In the genomic region with DNA sequence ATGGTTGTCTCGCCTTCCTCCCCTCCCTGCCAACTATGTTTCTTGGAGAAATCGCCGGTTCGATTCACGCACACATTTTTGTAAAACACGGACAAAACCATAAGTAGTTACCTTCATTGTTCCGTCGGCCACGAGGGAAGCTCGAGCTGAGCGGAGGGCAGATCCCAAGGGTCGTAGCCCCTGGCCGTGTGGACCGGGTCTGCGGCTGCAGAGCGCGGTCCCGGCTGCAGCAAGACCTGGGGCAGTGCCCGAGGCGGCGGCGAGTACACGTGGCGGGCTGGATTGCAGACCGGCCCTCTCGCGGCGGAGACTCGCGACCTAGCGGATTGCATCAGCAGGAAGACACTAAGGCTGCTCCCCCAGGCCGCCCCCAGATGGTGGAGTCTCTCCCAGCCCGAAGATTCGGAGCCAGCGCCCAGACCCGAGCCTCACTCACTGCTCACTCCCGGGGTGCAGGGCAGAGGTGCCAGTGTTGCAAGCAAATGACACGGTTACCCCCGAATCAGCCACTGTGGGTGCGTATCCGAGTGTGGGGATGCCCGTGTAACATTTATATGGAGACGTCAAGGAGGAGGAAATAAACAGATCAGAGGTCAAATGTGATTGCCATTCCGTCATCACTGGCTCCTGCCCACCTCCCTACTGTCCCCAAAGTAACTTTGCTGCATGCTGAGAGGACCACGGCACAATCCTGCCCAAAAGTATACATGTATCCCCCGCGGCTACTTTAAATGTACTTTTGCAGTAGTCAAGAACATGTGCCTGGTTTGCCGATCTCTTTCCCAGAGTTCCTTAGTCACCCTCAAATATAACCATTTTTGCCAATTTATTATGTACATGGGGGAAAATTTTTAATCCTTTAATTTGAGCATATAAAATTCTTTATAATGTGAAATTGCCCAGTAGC, we compare ENCODE assay signal across 1 cellular context.
TF ChIP-seq lines count a peak whose summit lies in the region.

TSS of gene BCAT1 (minus strand) at position 286 of the 907 bp plus-strand sequence. CDS start at position 117, 169 bp downstream.

TF ChIP-seq in HEK293, 187 proteins besides CTCF, POLR2A, EP300 and RAD21 (continued from another document):
- TF ChIP-seq, protein P1, sequence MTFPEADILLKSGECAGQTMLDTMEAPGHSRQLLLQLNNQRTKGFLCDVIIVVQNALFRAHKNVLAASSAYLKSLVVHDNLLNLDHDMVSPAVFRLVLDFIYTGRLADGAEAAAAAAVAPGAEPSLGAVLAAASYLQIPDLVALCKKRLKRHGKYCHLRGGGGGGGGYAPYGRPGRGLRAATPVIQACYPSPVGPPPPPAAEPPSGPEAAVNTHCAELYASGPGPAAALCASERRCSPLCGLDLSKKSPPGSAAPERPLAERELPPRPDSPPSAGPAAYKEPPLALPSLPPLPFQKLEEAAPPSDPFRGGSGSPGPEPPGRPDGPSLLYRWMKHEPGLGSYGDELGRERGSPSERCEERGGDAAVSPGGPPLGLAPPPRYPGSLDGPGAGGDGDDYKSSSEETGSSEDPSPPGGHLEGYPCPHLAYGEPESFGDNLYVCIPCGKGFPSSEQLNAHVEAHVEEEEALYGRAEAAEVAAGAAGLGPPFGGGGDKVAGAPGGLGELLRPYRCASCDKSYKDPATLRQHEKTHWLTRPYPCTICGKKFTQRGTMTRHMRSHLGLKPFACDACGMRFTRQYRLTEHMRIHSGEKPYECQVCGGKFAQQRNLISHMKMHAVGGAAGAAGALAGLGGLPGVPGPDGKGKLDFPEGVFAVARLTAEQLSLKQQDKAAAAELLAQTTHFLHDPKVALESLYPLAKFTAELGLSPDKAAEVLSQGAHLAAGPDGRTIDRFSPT (tag by site-specific recombination; IDR thresholded peaks at IDR 0.05) = peak; percentile 86
- TF ChIP-seq ZNF626 (tag by site-specific recombination; IDR thresholded peaks at IDR 0.05) = no peak
- TF ChIP-seq, protein P2, sequence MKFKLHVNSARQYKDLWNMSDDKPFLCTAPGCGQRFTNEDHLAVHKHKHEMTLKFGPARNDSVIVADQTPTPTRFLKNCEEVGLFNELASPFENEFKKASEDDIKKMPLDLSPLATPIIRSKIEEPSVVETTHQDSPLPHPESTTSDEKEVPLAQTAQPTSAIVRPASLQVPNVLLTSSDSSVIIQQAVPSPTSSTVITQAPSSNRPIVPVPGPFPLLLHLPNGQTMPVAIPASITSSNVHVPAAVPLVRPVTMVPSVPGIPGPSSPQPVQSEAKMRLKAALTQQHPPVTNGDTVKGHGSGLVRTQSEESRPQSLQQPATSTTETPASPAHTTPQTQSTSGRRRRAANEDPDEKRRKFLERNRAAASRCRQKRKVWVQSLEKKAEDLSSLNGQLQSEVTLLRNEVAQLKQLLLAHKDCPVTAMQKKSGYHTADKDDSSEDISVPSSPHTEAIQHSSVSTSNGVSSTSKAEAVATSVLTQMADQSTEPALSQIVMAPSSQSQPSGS (tag by site-specific recombination; IDR thresholded peaks at IDR 0.05; ENCODE audit: low read depth) = peak; percentile 60; the same call in 1 of the 2 replicates
- TF ChIP-seq, protein P3, sequence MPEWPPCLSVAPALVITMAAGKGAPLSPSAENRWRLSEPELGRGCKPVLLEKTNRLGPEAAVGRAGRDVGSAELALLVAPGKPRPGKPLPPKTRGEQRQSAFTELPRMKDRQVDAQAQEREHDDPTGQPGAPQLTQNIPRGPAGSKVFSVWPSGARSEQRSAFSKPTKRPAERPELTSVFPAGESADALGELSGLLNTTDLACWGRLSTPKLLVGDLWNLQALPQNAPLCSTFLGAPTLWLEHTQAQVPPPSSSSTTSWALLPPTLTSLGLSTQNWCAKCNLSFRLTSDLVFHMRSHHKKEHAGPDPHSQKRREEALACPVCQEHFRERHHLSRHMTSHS (tag by site-specific recombination; IDR thresholded peaks at IDR 0.05) = no peak
- TF ChIP-seq, protein P4, sequence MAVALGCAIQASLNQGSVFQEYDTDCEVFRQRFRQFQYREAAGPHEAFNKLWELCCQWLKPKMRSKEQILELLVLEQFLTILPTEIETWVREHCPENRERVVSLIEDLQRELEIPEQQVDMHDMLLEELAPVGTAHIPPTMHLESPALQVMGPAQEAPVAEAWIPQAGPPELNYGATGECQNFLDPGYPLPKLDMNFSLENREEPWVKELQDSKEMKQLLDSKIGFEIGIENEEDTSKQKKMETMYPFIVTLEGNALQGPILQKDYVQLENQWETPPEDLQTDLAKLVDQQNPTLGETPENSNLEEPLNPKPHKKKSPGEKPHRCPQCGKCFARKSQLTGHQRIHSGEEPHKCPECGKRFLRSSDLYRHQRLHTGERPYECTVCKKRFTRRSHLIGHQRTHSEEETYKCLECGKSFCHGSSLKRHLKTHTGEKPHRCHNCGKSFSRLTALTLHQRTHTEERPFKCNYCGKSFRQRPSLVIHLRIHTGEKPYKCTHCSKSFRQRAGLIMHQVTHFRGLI (tag by site-specific recombination; IDR thresholded peaks at IDR 0.05) = no peak; the same call in 1 of the 2 replicates
- no peak for TF ChIP-seq ZNF785 (tag by site-specific recombination; IDR thresholded peaks at IDR 0.05)
- peak; percentile 26; the same call in 1 of the 2 replicates for TF ChIP-seq GFI1B (tag by site-specific recombination; IDR thresholded peaks at IDR 0.05)
- peak; percentile 53; the same call in 1 of the 2 replicates for TF ChIP-seq ZNF394 (tag by site-specific recombination; IDR thresholded peaks at IDR 0.05; ENCODE audit: borderline replicate concordance)
- TF ChIP-seq SP7 (tag by site-specific recombination; IDR thresholded peaks at IDR 0.05) = peak; percentile 74
- no peak for TF ChIP-seq ZNF184 (tag by site-specific recombination; IDR thresholded peaks at IDR 0.05)
- TF ChIP-seq ZNF561 (tag by site-specific recombination; IDR thresholded peaks at IDR 0.05; ENCODE audit: borderline replicate concordance) = 0 out of 2 replicates have a peak, but pooled peaks have one; percentile 22
- no peak for TF ChIP-seq ZNF350 (tag by site-specific recombination; IDR thresholded peaks at IDR 0.05)
- no peak for TF ChIP-seq ZNF664 (tag by site-specific recombination; IDR thresholded peaks at IDR 0.05)
- TF ChIP-seq ZNF549 (tag by site-specific recombination; IDR thresholded peaks at IDR 0.05) = no peak
- TF ChIP-seq ZNF23 (tag by site-specific recombination; IDR thresholded peaks at IDR 0.05; ENCODE audit: borderline replicate concordance) = no peak
- peak; percentile 81 for TF ChIP-seq ZEB2 (tag by site-specific recombination; IDR thresholded peaks at IDR 0.05)
- TF ChIP-seq ZNF239 (tag by site-specific recombination; IDR thresholded peaks at IDR 0.05) = no peak
- no peak for TF ChIP-seq ZNF645 (tag by site-specific recombination; IDR thresholded peaks at IDR 0.05)
- no peak for TF ChIP-seq GLI2 (tag by site-specific recombination; IDR thresholded peaks at IDR 0.05; ENCODE audit: borderline replicate concordance, low read depth)
